In the genomic region with DNA sequence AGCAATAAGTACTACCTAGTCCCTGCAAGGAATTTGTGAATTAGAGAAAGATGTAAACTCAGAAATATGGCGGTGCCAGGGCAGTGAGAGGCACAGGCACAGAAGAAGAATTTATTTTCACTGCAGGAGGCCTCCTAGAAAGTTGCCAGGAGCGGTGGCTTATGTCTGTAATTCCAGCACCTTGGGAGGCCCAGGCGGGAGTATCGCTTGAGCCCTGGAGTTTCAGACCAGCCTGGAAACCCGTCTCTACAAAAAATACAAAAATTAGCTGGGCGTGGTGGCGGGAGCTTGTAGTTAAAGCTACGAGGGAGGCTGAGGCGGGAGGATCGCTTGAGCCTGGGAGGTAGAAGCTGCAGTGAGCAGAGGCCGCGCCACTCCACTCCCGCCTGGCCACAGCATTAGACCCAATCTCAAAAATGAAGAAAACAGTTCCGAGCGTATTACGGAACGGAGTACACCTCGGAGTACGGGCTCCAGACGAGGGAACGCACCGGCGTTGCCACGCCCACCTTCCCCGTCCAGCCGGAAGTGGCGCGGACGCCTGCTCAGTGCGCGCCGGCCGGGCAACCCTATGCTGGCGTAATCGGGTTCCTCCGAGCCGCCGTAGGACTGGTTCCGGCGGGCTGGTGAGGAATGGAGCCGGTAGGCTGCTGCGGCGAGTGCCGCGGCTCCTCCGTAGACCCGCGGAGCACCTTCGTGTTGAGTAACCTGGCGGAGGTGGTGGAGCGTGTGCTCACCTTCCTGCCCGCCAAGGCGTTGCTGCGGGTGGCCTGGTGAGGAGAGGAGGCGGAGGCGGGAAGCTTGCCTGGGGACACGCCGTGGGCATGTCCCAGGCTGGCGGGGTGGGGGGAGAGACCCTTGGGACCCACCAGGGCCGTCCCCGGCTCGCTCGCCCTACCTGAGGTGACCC, we compare ENCODE assay signal across 1 cellular context.
TF ChIP-seq lines count a peak whose summit lies in the region.

Gene FBXO22, plus strand, starts transcription at position 548 of the 910 bp plus-strand sequence. Its CDS starts 86 bp downstream, at position 634.

TF ChIP-seq in GM12878, 131 proteins besides CTCF, POLR2A, EP300 and RAD21 (continued from another document and continues in another):
- TF ChIP-seq PRDM15 (CRISPR knock-in tag; IDR thresholded peaks at IDR 0.05) = no peak
- TF ChIP-seq NRF1 (conservative IDR thresholded peaks at IDR 0.05; ENCODE audit: low read depth, low read length) = peak; percentile 34
- 0 out of 2 replicates have a peak, but pooled peaks have one; percentile 4 for TF ChIP-seq TCF3 (IDR thresholded peaks at IDR 0.05; ENCODE audit: borderline replicate concordance, insufficient read depth, low read depth, low read length)
- TF ChIP-seq ZNF622 (IDR thresholded peaks at IDR 0.05) = no peak
- no peak for TF ChIP-seq IKZF2 (IDR thresholded peaks at IDR 0.05)
- no peak for TF ChIP-seq PAX8 (IDR thresholded peaks at IDR 0.05)
- peak; percentile 94 for TF ChIP-seq GABPA (IDR thresholded peaks at IDR 0.05; ENCODE audit: low read depth)
- TF ChIP-seq ZNF207 (IDR thresholded peaks at IDR 0.05; ENCODE audit: borderline replicate concordance) = peak; percentile 91; the same call in 1 of the 2 replicates
- TF ChIP-seq YY1 (IDR thresholded peaks at IDR 0.05; ENCODE audit: low read depth, low read length) = peak; percentile 87
- TF ChIP-seq SIN3A (IDR thresholded peaks at IDR 0.05; ENCODE audit: low read depth, low read length) = peak; percentile 69
- peak; percentile 8; the same call in 1 of the 2 replicates for TF ChIP-seq ATF7 (IDR thresholded peaks at IDR 0.05; ENCODE audit: low read depth)
- TF ChIP-seq BHLHE40 (IDR thresholded peaks at IDR 0.05; ENCODE audit: borderline replicate concordance in 1 of 2, low read depth in 2 of 2, low read length in 1 of 2) = peak; percentile 33 to 62; a peak in 1 of 4 replicates
- peak; percentile 84 for TF ChIP-seq GATAD2B (conservative IDR thresholded peaks at IDR 0.05; ENCODE audit: low read depth)
- TF ChIP-seq TCF7 (IDR thresholded peaks at IDR 0.05; ENCODE audit: borderline replicate concordance) = 0 out of 2 replicates have a peak, but pooled peaks have one; percentile 34
- TF ChIP-seq, protein P1, sequence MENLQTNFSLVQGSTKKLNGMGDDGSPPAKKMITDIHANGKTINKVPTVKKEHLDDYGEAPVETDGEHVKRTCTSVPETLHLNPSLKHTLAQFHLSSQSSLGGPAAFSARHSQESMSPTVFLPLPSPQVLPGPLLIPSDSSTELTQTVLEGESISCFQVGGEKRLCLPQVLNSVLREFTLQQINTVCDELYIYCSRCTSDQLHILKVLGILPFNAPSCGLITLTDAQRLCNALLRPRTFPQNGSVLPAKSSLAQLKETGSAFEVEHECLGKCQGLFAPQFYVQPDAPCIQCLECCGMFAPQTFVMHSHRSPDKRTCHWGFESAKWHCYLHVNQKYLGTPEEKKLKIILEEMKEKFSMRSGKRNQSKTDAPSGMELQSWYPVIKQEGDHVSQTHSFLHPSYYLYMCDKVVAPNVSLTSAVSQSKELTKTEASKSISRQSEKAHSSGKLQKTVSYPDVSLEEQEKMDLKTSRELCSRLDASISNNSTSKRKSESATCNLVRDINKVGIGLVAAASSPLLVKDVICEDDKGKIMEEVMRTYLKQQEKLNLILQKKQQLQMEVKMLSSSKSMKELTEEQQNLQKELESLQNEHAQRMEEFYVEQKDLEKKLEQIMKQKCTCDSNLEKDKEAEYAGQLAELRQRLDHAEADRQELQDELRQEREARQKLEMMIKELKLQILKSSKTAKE (IDR thresholded peaks at IDR 0.05; ENCODE audit: low read depth, poor library complexity, severe bottlenecking) = peak; percentile 22
- TF ChIP-seq, protein P2, sequence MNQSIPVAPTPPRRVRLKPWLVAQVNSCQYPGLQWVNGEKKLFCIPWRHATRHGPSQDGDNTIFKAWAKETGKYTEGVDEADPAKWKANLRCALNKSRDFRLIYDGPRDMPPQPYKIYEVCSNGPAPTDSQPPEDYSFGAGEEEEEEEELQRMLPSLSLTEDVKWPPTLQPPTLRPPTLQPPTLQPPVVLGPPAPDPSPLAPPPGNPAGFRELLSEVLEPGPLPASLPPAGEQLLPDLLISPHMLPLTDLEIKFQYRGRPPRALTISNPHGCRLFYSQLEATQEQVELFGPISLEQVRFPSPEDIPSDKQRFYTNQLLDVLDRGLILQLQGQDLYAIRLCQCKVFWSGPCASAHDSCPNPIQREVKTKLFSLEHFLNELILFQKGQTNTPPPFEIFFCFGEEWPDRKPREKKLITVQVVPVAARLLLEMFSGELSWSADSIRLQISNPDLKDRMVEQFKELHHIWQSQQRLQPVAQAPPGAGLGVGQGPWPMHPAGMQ (IDR thresholded peaks at IDR 0.05; ENCODE audit: borderline replicate concordance) = no peak
- TF ChIP-seq MYC (IDR thresholded peaks at IDR 0.05; ENCODE audit: insufficient read depth, insufficient read length, insufficient replicate concordance, low read length, severe bottlenecking) = peak; percentile 48
- no peak for TF ChIP-seq BMI1 (IDR thresholded peaks at IDR 0.05; ENCODE audit: borderline replicate concordance)
- no peak for TF ChIP-seq RBBP5 (conservative IDR thresholded peaks at IDR 0.05)
- TF ChIP-seq ESRRA (IDR thresholded peaks at IDR 0.05; ENCODE audit: low read length) = peak; percentile 54; the same call in 1 of the 2 replicates
- no peak for TF ChIP-seq ASH2L (IDR thresholded peaks at IDR 0.05; ENCODE audit: borderline replicate concordance, low read depth)
- 0 out of 2 replicates have a peak, but pooled peaks have one; percentile 28 for TF ChIP-seq MEF2A (IDR thresholded peaks at IDR 0.05; ENCODE audit: insufficient read depth, low read depth, low read length)
- peak; percentile 77 for TF ChIP-seq BCL3 (IDR thresholded peaks at IDR 0.05; ENCODE audit: borderline replicate concordance, insufficient read depth, low read depth, low read length, poor library complexity, severe bottlenecking)
- TF ChIP-seq BCL11A (IDR thresholded peaks at IDR 0.05; ENCODE audit: low read depth, low read length) = peak; percentile 27; the same call in 1 of the 2 replicates
- no peak for TF ChIP-seq NFXL1 (IDR thresholded peaks at IDR 0.05; ENCODE audit: borderline replicate concordance)
- no peak for TF ChIP-seq FOXK2 (IDR thresholded peaks at IDR 0.05)
- TF ChIP-seq IRF3 (IDR thresholded peaks at IDR 0.05) = no peak
- peak; percentile 75 for TF ChIP-seq NKRF (conservative IDR thresholded peaks at IDR 0.05)
- TF ChIP-seq POU2F2 (IDR thresholded peaks at IDR 0.05; ENCODE audit: borderline replicate concordance, low read depth, low read length) = peak; percentile 18; the same call in 1 of the 3 replicates
- TF ChIP-seq, protein P3, sequence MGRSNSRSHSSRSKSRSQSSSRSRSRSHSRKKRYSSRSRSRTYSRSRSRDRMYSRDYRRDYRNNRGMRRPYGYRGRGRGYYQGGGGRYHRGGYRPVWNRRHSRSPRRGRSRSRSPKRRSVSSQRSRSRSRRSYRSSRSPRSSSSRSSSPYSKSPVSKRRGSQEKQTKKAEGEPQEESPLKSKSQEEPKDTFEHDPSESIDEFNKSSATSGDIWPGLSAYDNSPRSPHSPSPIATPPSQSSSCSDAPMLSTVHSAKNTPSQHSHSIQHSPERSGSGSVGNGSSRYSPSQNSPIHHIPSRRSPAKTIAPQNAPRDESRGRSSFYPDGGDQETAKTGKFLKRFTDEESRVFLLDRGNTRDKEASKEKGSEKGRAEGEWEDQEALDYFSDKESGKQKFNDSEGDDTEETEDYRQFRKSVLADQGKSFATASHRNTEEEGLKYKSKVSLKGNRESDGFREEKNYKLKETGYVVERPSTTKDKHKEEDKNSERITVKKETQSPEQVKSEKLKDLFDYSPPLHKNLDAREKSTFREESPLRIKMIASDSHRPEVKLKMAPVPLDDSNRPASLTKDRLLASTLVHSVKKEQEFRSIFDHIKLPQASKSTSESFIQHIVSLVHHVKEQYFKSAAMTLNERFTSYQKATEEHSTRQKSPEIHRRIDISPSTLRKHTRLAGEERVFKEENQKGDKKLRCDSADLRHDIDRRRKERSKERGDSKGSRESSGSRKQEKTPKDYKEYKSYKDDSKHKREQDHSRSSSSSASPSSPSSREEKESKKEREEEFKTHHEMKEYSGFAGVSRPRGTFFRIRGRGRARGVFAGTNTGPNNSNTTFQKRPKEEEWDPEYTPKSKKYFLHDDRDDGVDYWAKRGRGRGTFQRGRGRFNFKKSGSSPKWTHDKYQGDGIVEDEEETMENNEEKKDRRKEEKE (IDR thresholded peaks at IDR 0.05) = no peak
- 0 out of 2 replicates have a peak, but pooled peaks have one; percentile 46 for TF ChIP-seq TARDBP (IDR thresholded peaks at IDR 0.05; ENCODE audit: borderline replicate concordance)
- peak; percentile 87 for TF ChIP-seq CREM (IDR thresholded peaks at IDR 0.05; ENCODE audit: low read depth)
- TF ChIP-seq MTA3 (IDR thresholded peaks at IDR 0.05; ENCODE audit: borderline replicate concordance, low read length) = no peak
- no peak for TF ChIP-seq NFIC (IDR thresholded peaks at IDR 0.05; ENCODE audit: low read depth, low read length)
- TF ChIP-seq SREBF1 (IDR thresholded peaks at IDR 0.05; ENCODE audit: low read length) = no peak
- TF ChIP-seq POLR2AphosphoS5 (IDR thresholded peaks at IDR 0.05; ENCODE audit: low read length) = peak; percentile 95
- no peak for TF ChIP-seq STAT3 (IDR thresholded peaks at IDR 0.05; ENCODE audit: low read depth, low read length)
- TF ChIP-seq ZBED1 (IDR thresholded peaks at IDR 0.05; ENCODE audit: borderline replicate concordance) = no peak
- TF ChIP-seq ZNF24 (IDR thresholded peaks at IDR 0.05) = no peak
